ENCODE assay signal across 1 cellular context in the genomic region with DNA sequence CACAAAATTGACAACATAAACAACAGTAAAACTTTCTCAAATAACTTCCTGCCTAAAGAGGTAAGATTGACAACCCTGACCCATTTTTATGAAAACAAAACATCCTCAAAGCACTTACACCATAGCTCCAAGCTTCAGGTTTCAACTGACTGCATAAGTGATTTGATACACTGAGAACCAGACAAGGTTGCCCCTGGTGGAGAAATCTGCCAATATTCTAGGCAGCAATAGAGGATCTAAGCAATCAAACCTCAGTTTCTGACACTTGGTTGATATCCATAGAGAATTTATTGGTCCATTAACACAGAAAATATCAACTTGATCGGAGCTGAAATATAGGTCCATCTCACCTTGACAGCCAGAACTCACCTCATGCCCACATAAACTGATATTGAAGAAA.
TF ChIP-seq lines count a peak whose summit lies in the region.

No MANE protein-coding gene starts in this region.

TF ChIP-seq in HepG2, 621 proteins besides CTCF, POLR2A, EP300 and RAD21 (continued from another document):
- TF ChIP-seq TAF1 (CRISPR knock-in tag; IDR thresholded peaks at IDR 0.05) (no peak), JARID2 (CRISPR knock-in tag; IDR thresholded peaks at IDR 0.05; ENCODE audit: insufficient replicate concordance) (no peak)
- TF ChIP-seq, protein P1, sequence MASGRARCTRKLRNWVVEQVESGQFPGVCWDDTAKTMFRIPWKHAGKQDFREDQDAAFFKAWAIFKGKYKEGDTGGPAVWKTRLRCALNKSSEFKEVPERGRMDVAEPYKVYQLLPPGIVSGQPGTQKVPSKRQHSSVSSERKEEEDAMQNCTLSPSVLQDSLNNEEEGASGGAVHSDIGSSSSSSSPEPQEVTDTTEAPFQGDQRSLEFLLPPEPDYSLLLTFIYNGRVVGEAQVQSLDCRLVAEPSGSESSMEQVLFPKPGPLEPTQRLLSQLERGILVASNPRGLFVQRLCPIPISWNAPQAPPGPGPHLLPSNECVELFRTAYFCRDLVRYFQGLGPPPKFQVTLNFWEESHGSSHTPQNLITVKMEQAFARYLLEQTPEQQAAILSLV (CRISPR knock-in tag; IDR thresholded peaks at IDR 0.05; ENCODE audit: borderline replicate concordance): no peak
